Comparison of ENCODE assay signal across 8 cellular contexts in the genomic region with DNA sequence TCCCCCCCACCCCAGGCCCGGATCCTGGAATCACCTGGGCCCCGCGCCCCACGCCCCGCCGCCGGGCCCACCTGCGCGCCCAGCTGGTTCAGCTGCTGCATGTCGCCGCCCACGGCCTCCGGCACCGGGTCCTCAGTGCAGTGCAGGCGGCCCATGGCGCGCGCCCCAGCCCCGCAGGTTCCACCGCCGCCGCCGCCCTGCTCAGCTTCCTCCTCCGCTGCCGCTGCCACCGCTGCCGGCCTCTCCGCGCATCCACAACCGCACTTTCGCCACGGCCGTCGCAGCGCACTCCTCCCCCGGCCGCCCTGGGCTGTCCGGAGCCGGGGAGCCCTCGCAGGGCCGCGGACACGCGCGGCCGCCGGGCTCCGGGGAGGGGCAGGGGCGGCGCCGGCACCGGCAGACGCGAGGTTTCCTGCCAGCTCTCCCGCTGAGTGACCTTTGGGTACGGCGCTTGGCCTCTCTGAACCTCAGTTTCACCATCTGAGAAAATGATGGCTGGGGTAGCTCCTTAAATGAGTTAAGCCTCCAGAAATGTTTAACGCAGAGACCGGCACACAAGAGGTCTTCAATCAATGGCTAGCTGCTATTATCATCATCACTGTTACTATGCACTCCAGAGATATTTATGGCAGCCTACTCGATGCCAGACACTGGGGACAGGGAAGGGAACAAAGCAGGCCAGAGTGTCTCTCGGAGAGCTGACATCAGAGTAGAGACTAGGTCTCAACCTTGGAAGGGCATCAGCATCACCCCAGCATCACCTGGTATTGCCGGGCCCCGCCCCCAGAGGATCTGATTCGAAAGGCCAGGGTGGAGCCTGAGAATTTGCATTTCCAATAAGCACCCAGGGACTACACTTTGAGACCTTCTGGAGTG. TPM values are rescaled to one million over a fixed set of nuclear protein-coding genes. Genes with fewer than 3 reads are reported as not detected.
A peak's percentile ranks its signal among the peaks of the same experiment; 100 is the strongest.
DNase-seq lines count a peak whose midpoint lies in the region; ATAC-seq and TF ChIP-seq lines count a peak whose summit lies in the region.

TSS of gene COMMD7 (minus strand) at position 231 of the 876 bp plus-strand sequence. CDS start at position 155, 76 bp downstream.

- POLR2A ChIA-PET in BJ (lab: Charles Lee): no interaction called here

- 2% methylated on average over 63 of the region's 64 CpGs for WGBS in hepatocyte (ENCODE audit: low lambda C conversion rate, missing lambda C conversion rate)

- H3K36me3 ChIP-seq in BJ (ENCODE audit: control insufficient read depth, insufficient read depth, low read length): peaks cover 1% of the 10 kb centered on the region; the same call in 1 of the 2 replicates
- no peaks in the 10 kb centered on the region for H3K36me3 ChIP-seq in KMS-11 (ENCODE audit: insufficient read depth)
- H3K36me3 ChIP-seq in hepatocyte (replicated peaks; ENCODE audit: insufficient read depth, low read depth): no peaks in the 10 kb centered on the region

- H3K4me1 Mint-ChIP-seq in T-helper 17 cell: peaks cover 23% of the 10 kb centered on the region

- H3K79me2 ChIP-seq in KMS-11 (ENCODE audit: insufficient read depth, low read depth): peaks cover 29% of the 10 kb centered on the region; the same call in 1 of the 2 replicates
- H3K79me2 ChIP-seq in hepatocyte: peaks cover 40% of the 10 kb centered on the region

- H3K27ac Mint-ChIP-seq in T-helper 17 cell: peak within 1 kb of the TSS; percentile 97

- H4K20me1 ChIP-seq in KMS-11 (ENCODE audit: insufficient read depth) (no peaks in the 10 kb centered on the region), hepatocyte (ENCODE audit: insufficient read depth, poor library complexity, severe bottlenecking) (no peaks in the 10 kb centered on the region)

- H3K27me3 Mint-ChIP-seq in T-helper 17 cell: no peaks in the 10 kb centered on the region

- H3K4me2 ChIP-seq in KMS-11 (peak within 1 kb of the TSS; percentile 89), hepatocyte (peak within 1 kb of the TSS; percentile 87)

- peak within 1 kb of the TSS; percentile 70 for H3K9ac ChIP-seq in KMS-11

- H3K9me3 ChIP-seq in T-helper 17 cell (ENCODE audit: control insufficient read depth, low read length, poor library complexity, severe bottlenecking) (no peaks in the 10 kb centered on the region), hepatocyte (ENCODE audit: low read depth) (no peaks in the 10 kb centered on the region)

- H3K27me3 ChIP-seq in BJ (ENCODE audit: control insufficient read depth, insufficient read depth, low read length) (no peaks in the 10 kb centered on the region), KMS-11 (ENCODE audit: insufficient read depth, low read depth) (no peaks in the 10 kb centered on the region), hepatocyte (no peaks in the 10 kb centered on the region)

- H3K4me3 ChIP-seq in BJ (ENCODE audit: low read depth, low read length) (peak within 1 kb of the TSS; percentile 84), KMS-11 (IDR thresholded peaks at IDR 0.05; ENCODE audit: insufficient read depth, low read depth, low read length) (no peak within 1 kb of the TSS), hepatocyte (peak within 1 kb of the TSS; percentile 97), retinal pigment epithelial cell (ENCODE audit: low read length) (peak within 1 kb of the TSS; percentile 84)

- H2AFZ ChIP-seq in KMS-11 (ENCODE audit: low read depth) (peak within 1 kb of the TSS; percentile 86), hepatocyte (peak within 1 kb of the TSS; percentile 95)

- DNase-seq in BJ (ENCODE audit: low read depth): no peak
- DNase-seq in T-helper 17 cell: peak; percentile 34 to 49 (median 42)
- DNase-seq in anterior cingulate cortex (lab: John Stamatoyannopoulos, UW): peak in 47 of 58 donors; percentile 3 to 60 (median 21)
- DNase-seq in hepatocyte (ENCODE audit: low spot score): peak; percentile 83
- DNase-seq in retinal pigment epithelial cell (ENCODE audit: low read depth): peak; percentile 19

- CTCF ChIA-PET in BJ (lab: Yijun Ruan, JAX): interaction anchor here (0.6 to 2.1 kb wide), 7 partner anchors 11 to 69 kb away, joined by 3 to 11 read pairs (median 3); partner anchors contain the start of gene C20orf203

- peak within 1 kb of the TSS; percentile 98 for H3K4me3 Mint-ChIP-seq in T-helper 17 cell

- peak within 1 kb of the TSS; percentile 41 for H3K27ac ChIP-seq in KMS-11
- H3K27ac ChIP-seq in hepatocyte: peak within 1 kb of the TSS; percentile 73

- no peaks in the 10 kb centered on the region for H3K9me2 ChIP-seq in hepatocyte (replicated peaks; ENCODE audit: insufficient read depth)

- H3K36me3 Mint-ChIP-seq in T-helper 17 cell (ENCODE audit: low read depth): no peaks in the 10 kb centered on the region

- H3K4me1 ChIP-seq in KMS-11 (ENCODE audit: low read depth, poor library complexity, severe bottlenecking) (peaks cover 30% of the 10 kb centered on the region), hepatocyte (ENCODE audit: insufficient read depth) (peaks cover 8% of the 10 kb centered on the region)

- ATAC-seq in GM19395 (IDR thresholded peaks at IDR 0.05; ENCODE audit: unreplicated experiment): peak; percentile 69
- peak; percentile 82 for ATAC-seq in T-helper 17 cell
- no peak for ATAC-seq in GM19455 (IDR thresholded peaks at IDR 0.05; ENCODE audit: unreplicated experiment)

- no peak for TF ChIP-seq CTCF in BJ (IDR thresholded peaks at IDR 0.05; ENCODE audit: insufficient read depth, low read depth, low read length)
- TF ChIP-seq CTCF in KMS-11 (conservative IDR thresholded peaks at IDR 0.05; ENCODE audit: low read depth, low read length): no peak
- TF ChIP-seq CTCF in hepatocyte (IDR thresholded peaks at IDR 0.05; ENCODE audit: poor library complexity): no peak
- no peak for TF ChIP-seq CTCF in retinal pigment epithelial cell (conservative IDR thresholded peaks at IDR 0.05; ENCODE audit: low read depth, low read length)

RNA-seq across cellular contexts. Expression of gene COMMD7, which starts in this region (rescaled TPM):
- polyA plus RNA-seq in BJ (2011; rRNA removed) (73.6 and 84.3 TPM in 2 replicates), hepatocyte (106 and 118 TPM in 2 replicates)
- polyA minus RNA-seq in BJ (2011; rRNA and poly(A)+ RNA removed): 16.0 and 17.0 TPM in 2 replicates
- total RNA-seq in T-helper 17 cell (10 to 100 TPM; 33.9 to 47.5 TPM), hepatocyte (62.7 and 75.0 TPM in 2 replicates)
